In the genomic region with DNA sequence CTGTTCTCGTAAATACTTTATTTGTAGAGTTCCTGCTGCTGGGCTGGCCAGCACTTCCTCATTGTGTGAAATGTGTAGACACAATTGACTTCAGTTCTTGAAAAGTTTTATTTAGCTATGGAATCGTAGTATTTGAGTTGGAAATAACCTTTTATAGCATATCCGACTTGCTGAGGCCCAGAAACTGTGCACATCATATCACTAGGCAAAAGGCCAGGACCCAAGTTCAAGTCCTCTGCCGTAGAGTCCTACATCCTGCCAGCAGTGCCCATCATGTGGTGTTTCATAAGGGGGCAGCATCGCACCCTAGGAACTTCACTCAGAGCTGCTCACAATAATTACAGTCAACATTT, we compare ENCODE assay signal across 9 cellular contexts.
DNase-seq lines count a peak whose midpoint lies in the region; ATAC-seq and TF ChIP-seq lines count a peak whose summit lies in the region.
"Had no signal": no experiment of that assay in that cellular context is flagged by ENCODE, and none has a peak within 500 bp of the region (broad histone marks: within the 10 kb centered on the region; RNA-seq: fewer than 3 reads in every experiment).

No MANE protein-coding gene starts in this region.

- no peaks in the 10 kb centered on the region for H3K27me3 Mint-ChIP-seq in activated naive CD4-positive, alpha-beta T cell treated with anti-CD3 and anti-CD28 coated beads for 36 hours (ENCODE audit: low read depth)

- H3K4me3 ChIP-seq in Panc1 (ENCODE audit: low read depth in 2 of 2, low read length in 2 of 2) (no peak overlapping the region), upper lobe of right lung (no peak overlapping the region)
- H3K4me3 ChIP-seq: upper lobe of left lung had no signal

- POLR2A ChIA-PET in Panc1 (lab: Charles Lee), result no interaction called here

- in situ Hi-C loops in Panc1 (cut with HindIII; ENCODE audit: low pct_unique_long_range_greater_than_20kb, low sequenced_read_pairs), result no loop called here

- ATAC-seq in activated naive CD4-positive, alpha-beta T cell treated with anti-CD3 and anti-CD28 coated beads, Interleukin-2, amount 50 U/mL, for 72 hours, result no peak
- ATAC-seq in Panc1 (no peak), upper lobe of right lung (peak; percentile 17)

- H3K27ac Mint-ChIP-seq in activated naive CD4-positive, alpha-beta T cell treated with anti-CD3 and anti-CD28 coated beads for 36 hours, result no peak overlapping the region
- H3K27ac Mint-ChIP-seq in activated naive CD4-positive, alpha-beta T cell treated with anti-CD3 and anti-CD28 coated beads, Interleukin-2, amount 50 U/mL, for 72 hours, result no peak overlapping the region

- peaks cover 3% of the 10 kb centered on the region for H3K4me1 Mint-ChIP-seq in activated naive CD4-positive, alpha-beta T cell treated with anti-CD3 and anti-CD28 coated beads for 36 hours (ENCODE audit: low read depth)

- H3K36me3 Mint-ChIP-seq in activated naive CD4-positive, alpha-beta T cell treated with anti-CD3 and anti-CD28 coated beads for 36 hours (ENCODE audit: low read depth), result no peaks in the 10 kb centered on the region
- no peaks in the 10 kb centered on the region for H3K36me3 Mint-ChIP-seq in activated naive CD4-positive, alpha-beta T cell treated with anti-CD3 and anti-CD28 coated beads, Interleukin-2, amount 50 U/mL, for 72 hours

- CTCF ChIA-PET in activated naive CD4-positive, alpha-beta T cell treated with anti-CD3 and anti-CD28 coated beads for 36 hours (lab: Charles Lee), result interaction anchor here (0.6 to 3.0 kb wide), 4 partner anchors 20 to 483 kb away, joined by 3 to 12 read pairs (median 4); no protein-coding TSS in a partner anchor
- CTCF ChIA-PET in Panc1 (lab: Charles Lee), result no interaction called here

- H3K4me3 Mint-ChIP-seq in activated naive CD4-positive, alpha-beta T cell treated with anti-CD3 and anti-CD28 coated beads for 36 hours, result no peak overlapping the region

- no peaks in the 10 kb centered on the region for H3K36me3 ChIP-seq in Panc1 (ENCODE audit: control insufficient read depth, insufficient read depth, low read length)
- no peaks in the 10 kb centered on the region for H3K36me3 ChIP-seq in upper lobe of right lung
- H3K36me3 ChIP-seq: upper lobe of left lung had no signal

- no peak for TF ChIP-seq CTCF in Panc1 (IDR thresholded peaks at IDR 0.05)
- no peak for TF ChIP-seq CTCF in upper lobe of right lung (IDR thresholded peaks at IDR 0.05)

- H3K4me1 ChIP-seq in Panc1 (ENCODE audit: control insufficient read depth, insufficient read depth, low read length) (peaks cover 38% of the 10 kb centered on the region), upper lobe of right lung (no peaks in the 10 kb centered on the region)
- H3K4me1 ChIP-seq: upper lobe of left lung had no signal

- no peaks in the 10 kb centered on the region for H3K9me3 Mint-ChIP-seq in activated naive CD4-positive, alpha-beta T cell treated with anti-CD3 and anti-CD28 coated beads for 36 hours
- H3K9me3 Mint-ChIP-seq in activated naive CD4-positive, alpha-beta T cell treated with anti-CD3 and anti-CD28 coated beads, Interleukin-2, amount 50 U/mL, for 72 hours, result no peaks in the 10 kb centered on the region

- intact Hi-C loops in activated naive CD4-positive, alpha-beta T cell treated with anti-CD3 and anti-CD28 coated beads for 36 hours (cut with micrococcal nuclease), result loop anchor here (1.0 to 5.0 kb wide), 2 partner anchors 52 to 457 kb away; no protein-coding TSS in a partner anchor
- intact Hi-C loops in Panc1 (cut with micrococcal nuclease; ENCODE audit: unreplicated experiment), result no loop called here
- intact Hi-C loops in upper lobe of right lung (cut with DNase I), result no loop called here

- no peaks in the 10 kb centered on the region for H3K9me3 ChIP-seq in Panc1 (ENCODE audit: control insufficient read depth, insufficient read depth, low read depth, low read length)
- H3K9me3 ChIP-seq in upper lobe of right lung, result no peaks in the 10 kb centered on the region
- H3K9me3 ChIP-seq: upper lobe of left lung had no signal

- H3K27ac ChIP-seq in Panc1 (ENCODE audit: low read length) (peak overlapping the region; percentile 8), upper lobe of right lung (no peak overlapping the region)
- H3K27ac ChIP-seq: upper lobe of left lung had no signal

- BruUV-seq in Panc1 (replicated peaks; lab: Mats Ljungman, UMichigan), result no TSS peak

- DNase-seq in activated naive CD4-positive, alpha-beta T cell treated with anti-CD3 and anti-CD28 coated beads for 36 hours, result peak; percentile 32
- DNase-seq in activated naive CD4-positive, alpha-beta T cell treated with anti-CD3 and anti-CD28 coated beads, Interleukin-2, amount 50 U/mL, for 72 hours (ENCODE audit: low spot score in 2 of 2), result no peak
- DNase-seq in Panc1 (ENCODE audit: low read depth, low spot score) (no peak), germinal center (ENCODE audit: low spot score) (peak; percentile 43), upper lobe of right lung (no peak), activated T-cell treated with anti-CD3 and anti-CD28 coated beads for 4 hours (no peak), NCI-H1105 treated with DMSO at 0.1 percent for 48 hours (lab: John Stamatoyannopoulos, UW) (no peak)
- no peak for DNase-seq in activated T-cell treated with anti-CD3 and anti-CD28 coated beads, Interleukin-2, amount 50 U/mL, for 48 hours
- DNase-seq: upper lobe of left lung had no signal

- no peaks in the 10 kb centered on the region for H3K27me3 ChIP-seq in Panc1 (ENCODE audit: control insufficient read depth, insufficient read depth, low read length)
- no peaks in the 10 kb centered on the region for H3K27me3 ChIP-seq in upper lobe of right lung
- H3K27me3 ChIP-seq: upper lobe of left lung had no signal

Comparison
In these comparisons a context has a peak if more than half of its experiments do, and no peak if none do; other contexts are left out.
1. DNase-seq: peak in activated naive CD4-positive, alpha-beta T cell treated with anti-CD3 and anti-CD28 coated beads for 36 hours (single experiment) and germinal center (single experiment); none in activated naive CD4-positive, alpha-beta T cell treated with anti-CD3 and anti-CD28 coated beads, Interleukin-2, amount 50 U/mL, for 72 hours (0 of 2), Panc1 (single experiment), upper lobe of right lung (single experiment), activated T-cell treated with anti-CD3 and anti-CD28 coated beads for 4 hours (single experiment), NCI-H1105 treated with DMSO at 0.1 percent for 48 hours (single experiment) and activated T-cell treated with anti-CD3 and anti-CD28 coated beads, Interleukin-2, amount 50 U/mL, for 48 hours (0 of 2).